15 cellular contexts compared by ENCODE assay signal in genomic region chr9:125176632-125177031, GRCh38. TPM values are rescaled to one million over a fixed set of nuclear protein-coding genes. Genes with fewer than 3 reads are reported as not detected.
DNase-seq lines count a peak whose midpoint lies in the region; ATAC-seq and TF ChIP-seq lines count a peak whose summit lies in the region.
"Had no signal": no experiment of that assay in that cellular context is flagged by ENCODE, and none has a peak within 500 bp of the region (broad histone marks: within the 10 kb centered on the region; RNA-seq: fewer than 3 reads in every experiment).

No MANE protein-coding gene starts in this region.

- no peak overlapping the region for H4K91ac ChIP-seq in H9 (ENCODE audit: insufficient read length, low read depth, low read length)

- H3K36me3 Mint-ChIP-seq in H9 (ENCODE audit: insufficient read depth in 1 of 3, low read depth in 3 of 3): no peaks in the 10 kb centered on the region; a peak in 1 of 7 replicates

- H2AFZ ChIP-seq in H9 (ENCODE audit: low read length) (no peak overlapping the region), osteoblast (ENCODE audit: low read length) (no peak overlapping the region)
- H2AFZ ChIP-seq: parathyroid adenoma had no signal

- no peak for ATAC-seq in GM18511 (IDR thresholded peaks at IDR 0.05; ENCODE audit: unreplicated experiment)
- ATAC-seq in GM18867 (IDR thresholded peaks at IDR 0.05; ENCODE audit: unreplicated experiment): no peak
- ATAC-seq: activated T-cell treated with anti-CD3 and anti-CD28 coated beads, Interleukin-2, amount 50 U/mL, for 4 hours had no signal

- no peak overlapping the region for H2AK5ac ChIP-seq in H9 (ENCODE audit: insufficient read length, low read length)

- no peak overlapping the region for H3K4ac ChIP-seq in H9 (ENCODE audit: low read depth, low read length)

- H3K9me3 ChIP-seq in H9 (ENCODE audit: control insufficient read depth, low read depth, low read length) (no peaks in the 10 kb centered on the region), osteoblast (ENCODE audit: low read depth, low read length) (no peaks in the 10 kb centered on the region)

- no peak overlapping the region for H3K56ac ChIP-seq in H9 (ENCODE audit: insufficient read length, low read depth, low read length)

- no peaks in the 10 kb centered on the region for H3K27me3 Mint-ChIP-seq in H9 (ENCODE audit: low read depth)

- no peak overlapping the region for H2BK5ac ChIP-seq in H9 (ENCODE audit: insufficient read length, low read length)

- H3K79me2 ChIP-seq in H9 (ENCODE audit: insufficient read depth, low read length) (peaks cover 16% of the 10 kb centered on the region; the same call in 1 of the 2 replicates), osteoblast (ENCODE audit: insufficient read depth, low read length) (peaks cover 97% of the 10 kb centered on the region)

- TF ChIP-seq CTCF in H9 (conservative IDR thresholded peaks at IDR 0.05): no peak
- TF ChIP-seq CTCF in osteoblast (IDR thresholded peaks at IDR 0.05; ENCODE audit: extremely low read depth, low read depth, low read length): no peak

- H3K4me2 ChIP-seq in H9 (ENCODE audit: insufficient read depth, insufficient read length, low read length) (no peak overlapping the region), osteoblast (ENCODE audit: insufficient read depth, low read length) (no peak overlapping the region)

- DNase-seq in AG20443 (ENCODE audit: low spot score) (peak; percentile 40), H9 (no peak), erythroblast (lab: John Stamatoyannopoulos, UW) (peak; percentile 18 to 34), osteoblast (ENCODE audit: insufficient read length, low spot score, missing footprints) (peak; percentile 60), NCI-H345 (lab: John Stamatoyannopoulos, UW) (no peak), anterior cingulate cortex (lab: John Stamatoyannopoulos, UW) (no peak)
- DNase-seq: activated T-cell treated with anti-CD3 and anti-CD28 coated beads, Interleukin-2, amount 50 U/mL, for 4 hours; AML-193; DMS53; GOT3; head of caudate nucleus; small intestine had no signal

- no peak overlapping the region for H3T11ph ChIP-seq in H9 (ENCODE audit: low read length)

- H4K20me1 ChIP-seq in H9 (ENCODE audit: control insufficient read depth, insufficient read depth, insufficient read length) (no peaks in the 10 kb centered on the region), osteoblast (ENCODE audit: insufficient read depth, low read length) (peaks cover 32% of the 10 kb centered on the region)

- H3K27ac ChIP-seq in H9 (ENCODE audit: insufficient read length, low read depth, low read length) (no peak overlapping the region), osteoblast (ENCODE audit: low read depth, low read length) (no peak overlapping the region)
- H3K27ac ChIP-seq: parathyroid adenoma had no signal

- no peaks in the 10 kb centered on the region; the same call in 1 of the 2 replicates for H3K4me1 ChIP-seq in H9 (ENCODE audit: insufficient read depth, low read length)
- H3K4me1 ChIP-seq in osteoblast (ENCODE audit: insufficient read depth, low read length): peaks cover 4% of the 10 kb centered on the region
- H3K4me1 ChIP-seq: parathyroid adenoma had no signal

- no peak overlapping the region for H3K9ac ChIP-seq in H9 (ENCODE audit: extremely low read depth, insufficient read length, low read length)
- H3K9ac ChIP-seq: parathyroid adenoma had no signal

- no peak overlapping the region for H4K8ac ChIP-seq in H9 (replicated peaks; ENCODE audit: insufficient read length, low read depth, low read length)

- H3K9me3 Mint-ChIP-seq in H9: no peaks in the 10 kb centered on the region
- H3K9me3 Mint-ChIP-seq: activated T-cell treated with anti-CD3 and anti-CD28 coated beads, Interleukin-2, amount 50 U/mL, for 4 hours had no signal

- peak overlapping the region; percentile 17 to 88 (median 42); a peak in 4 of 7 replicates for H3K27ac Mint-ChIP-seq in H9

- no peak overlapping the region for H2BK120ac ChIP-seq in H9 (ENCODE audit: low read depth, low read length, poor library complexity, severe bottlenecking)

- H3K23ac ChIP-seq in H9 (ENCODE audit: insufficient read length, low read depth, low read length): no peak overlapping the region

- WGBS in H9 (ENCODE audit: extremely low coverage, insufficient read length, low lambda C conversion rate): no CpG with 5 or more reads among the region's 3 CpGs

- H2BK12ac ChIP-seq in H9 (ENCODE audit: insufficient read length, low read depth, low read length): no peak overlapping the region

- no peaks in the 10 kb centered on the region for H3K23me2 ChIP-seq in H9 (ENCODE audit: insufficient read length, low read depth, low read length, poor library complexity, severe bottlenecking)

- no peaks in the 10 kb centered on the region for H3K36me3 ChIP-seq in osteoblast (ENCODE audit: insufficient read depth, low read length)

- H2BK20ac ChIP-seq in H9 (ENCODE audit: low read depth, low read length, poor library complexity, severe bottlenecking): no peak overlapping the region

- no peak overlapping the region for H4K5ac ChIP-seq in H9 (ENCODE audit: insufficient read length, low read depth, low read length)

- no peak overlapping the region for H3K14ac ChIP-seq in H9 (ENCODE audit: insufficient read depth, low read length)

- H3K4me3 Mint-ChIP-seq in H9: no peak overlapping the region
- H3K4me3 Mint-ChIP-seq: activated T-cell treated with anti-CD3 and anti-CD28 coated beads, Interleukin-2, amount 50 U/mL, for 4 hours had no signal

- peaks cover 3 to 10% of the 10 kb centered on the region in 2 experiments for H3K4me1 Mint-ChIP-seq in H9

- no peak overlapping the region for H3K18ac ChIP-seq in H9 (ENCODE audit: insufficient read length, low read depth, low read length)

- no peak overlapping the region for H2BK15ac ChIP-seq in H9 (ENCODE audit: low read depth, low read length)

- H3K79me1 ChIP-seq in H9 (ENCODE audit: insufficient read depth, low read depth, low read length, poor library complexity, severe bottlenecking): peaks cover 22% of the 10 kb centered on the region

- H3K4me3 ChIP-seq in osteoblast (ENCODE audit: insufficient read depth, low read length): no peak overlapping the region

- H3K27me3 ChIP-seq in H9 (ENCODE audit: insufficient read depth, low read length): no peaks in the 10 kb centered on the region
- H3K27me3 ChIP-seq in osteoblast (ENCODE audit: insufficient read depth, low read length): no peaks in the 10 kb centered on the region

- TF ChIP-seq POLR2A in erythroblast (IDR thresholded peaks at IDR 0.05; ENCODE audit: low read length): no peak

RNA-seq across cellular contexts. Expression of gene PPP6C, which starts 13.0 kb away (rescaled TPM):
- 48.0 and 53.3 TPM in 2 replicates for total RNA-seq in H9 (2021)
- 36.5 and 40.9 TPM in 2 replicates for total RNA-seq in osteoblast

RNA-seq across cellular contexts. Expression of gene RABEPK, which starts 23.7 kb away (rescaled TPM):
- total RNA-seq in H9 (2021) (21.8 and 24.4 TPM in 2 replicates), osteoblast (28.6 and 30.6 TPM in 2 replicates)

RNA-seq across cellular contexts. Expression of gene SCAI, which starts 33.3 kb away (rescaled TPM):
- total RNA-seq in H9 (2021) (14.1 and 15.5 TPM in 2 replicates), osteoblast (11.2 and 15.0 TPM in 2 replicates)

Comparison
In these comparisons a context has a peak if more than half of its experiments do, and no peak if none do; other contexts are left out.
1. DNase-seq: peak in AG20443 (single experiment), erythroblast (2 of 2) and osteoblast (single experiment); none in H9 (single experiment), NCI-H345 (single experiment) and anterior cingulate cortex (0 of 58).